Comparison of ENCODE assay signal across 8 cellular contexts in the genomic region with DNA sequence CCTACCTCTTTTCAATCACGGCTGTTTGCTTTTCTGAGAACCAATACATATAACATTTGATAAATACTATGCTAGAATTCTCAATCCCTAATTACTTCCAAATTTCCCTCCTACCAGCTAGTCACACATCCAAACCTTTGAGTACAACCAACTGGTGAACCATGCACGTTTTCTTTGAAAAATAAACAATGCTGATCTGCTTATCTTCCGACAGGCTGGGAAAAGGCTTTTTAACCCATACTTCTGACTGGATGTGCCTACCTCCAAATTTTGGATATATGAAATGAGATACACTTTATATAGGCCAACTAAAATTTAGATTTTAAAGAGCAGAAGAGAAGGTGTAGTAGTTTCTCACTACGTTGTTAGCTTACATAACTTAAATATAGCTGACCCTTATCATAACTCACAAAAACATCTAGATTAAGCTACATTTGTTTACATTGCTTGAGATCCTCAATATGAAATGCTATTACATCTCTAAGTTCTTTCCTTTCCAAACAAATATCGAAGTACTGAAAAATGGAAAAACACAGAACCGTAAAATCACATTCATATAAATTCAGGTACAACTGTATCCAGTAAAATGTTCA. TPM values are rescaled to one million over a fixed set of nuclear protein-coding genes. Genes with fewer than 3 reads are reported as not detected.
DNase-seq lines count a peak whose midpoint lies in the region; ATAC-seq and TF ChIP-seq lines count a peak whose summit lies in the region.

No MANE protein-coding gene starts in this region.

- WGBS in right cardiac atrium = 15% methylated on average over 6 of the region's 6 CpGs
- 51% methylated on average over 6 of the region's 6 CpGs for WGBS in prostate gland

- H3K36me3 ChIP-seq in mucosa of rectum (ENCODE audit: control insufficient read depth in 2 of 2, insufficient read depth in 2 of 2, low read length in 2 of 2) = peaks cover 6 to 8% of the 10 kb centered on the region in 2 donors
- H3K36me3 ChIP-seq in vagina = peaks cover 0 to 4% of the 10 kb centered on the region in 2 donors
- H3K36me3 ChIP-seq in prostate gland = no peaks in the 10 kb centered on the region

- POLR2A ChIA-PET in MCF 10A (lab: Yijun Ruan, JAX) = interaction anchor here (0.5 to 9.6 kb wide), 61 partner anchors 9 to 769 kb away, joined by 3 to 116 read pairs (median 4); a partner anchor contains a TSS

- CTCF ChIA-PET in MCF 10A (lab: Yijun Ruan, JAX) = interaction anchor here (0.6 to 2.5 kb wide), 29 partner anchors 12 to 740 kb away, joined by 3 to 10 read pairs (median 4); no protein-coding TSS in a partner anchor

- H3K27ac ChIP-seq in right cardiac atrium (ENCODE audit: low read length) = no peak overlapping the region
- peak overlapping the region in 1 of 2 donors; percentile 95 for H3K27ac ChIP-seq in mucosa of rectum (ENCODE audit: low read depth in 2 of 2, low read length in 2 of 2)
- peak overlapping the region; percentile 98 for H3K27ac ChIP-seq in vagina
- H3K27ac ChIP-seq in prostate gland = no peak overlapping the region

- H3K4me1 Mint-ChIP-seq in MCF 10A (ENCODE audit: insufficient read depth, unreplicated experiment) = peaks cover 36% of the 10 kb centered on the region

- BruUV-seq in MCF 10A (replicated peaks; lab: Mats Ljungman, UMichigan) = no TSS peak

- H3K27ac Mint-ChIP-seq in MCF 10A (ENCODE audit: low read depth, unreplicated experiment) = peak overlapping the region; percentile 99

- intact Hi-C loops in right cardiac atrium (cut with DNase I) (loop anchor here in 2 of 4 donors (5.0 to 10.0 kb wide), 5 partner anchors 207 to 474 kb away; no protein-coding TSS in a partner anchor), Right ventricle myocardium inferior (cut with DNase I) (loop anchor here (5.0 to 10.0 kb wide), 8 partner anchors 84 to 687 kb away; no protein-coding TSS in a partner anchor), MCF 10A (cut with micrococcal nuclease) (loop anchor here (2.0 to 5.0 kb wide), 4 partner anchors 91 to 741 kb away; no protein-coding TSS in a partner anchor), vagina (cut with DNase I) (loop anchor here (5.0 to 10.0 kb wide), 4 partner anchors 87 to 387 kb away; no protein-coding TSS in a partner anchor), prostate gland (cut with DNase I) (loop anchor here (5.0 to 10.0 kb wide), 4 partner anchors 177 to 479 kb away; no protein-coding TSS in a partner anchor)

- no peaks in the 10 kb centered on the region for H3K9me3 Mint-ChIP-seq in MCF 10A (ENCODE audit: unreplicated experiment)

- no peak for TF ChIP-seq POLR2A in vagina (IDR thresholded peaks at IDR 0.05)
- no peak for TF ChIP-seq POLR2A in prostate gland (IDR thresholded peaks at IDR 0.05)

- ATAC-seq in right cardiac atrium (no peak), Right ventricle myocardium inferior (no peak), HG03457 (IDR thresholded peaks at IDR 0.05; ENCODE audit: unreplicated experiment) (no peak)

- H3K27me3 ChIP-seq in right cardiac atrium (ENCODE audit: control insufficient read depth, insufficient read depth) (no peaks in the 10 kb centered on the region), mucosa of rectum (ENCODE audit: control insufficient read depth in 2 of 2, insufficient read depth in 2 of 2, low read length in 2 of 2) (peaks cover 0 to 4% of the 10 kb centered on the region in 2 donors), vagina (no peaks in the 10 kb centered on the region), prostate gland (replicated peaks; ENCODE audit: insufficient read depth) (no peaks in the 10 kb centered on the region)

- H3K4me3 Mint-ChIP-seq in MCF 10A (ENCODE audit: unreplicated experiment) = peak overlapping the region; percentile 98

- TF ChIP-seq CTCF in MCF 10A (IDR thresholded peaks at IDR 0.05; ENCODE audit: unreplicated experiment) = no peak
- no peak for TF ChIP-seq CTCF in vagina (IDR thresholded peaks at IDR 0.05)
- TF ChIP-seq CTCF in prostate gland (IDR thresholded peaks at IDR 0.05) = no peak

- H3K4me1 ChIP-seq in right cardiac atrium (ENCODE audit: control insufficient read depth, insufficient read depth, low read length) = peaks cover 3% of the 10 kb centered on the region
- H3K4me1 ChIP-seq in mucosa of rectum (ENCODE audit: control insufficient read depth in 2 of 2, insufficient read depth in 2 of 2, low read length in 2 of 2) = peaks cover 8 to 12% of the 10 kb centered on the region in 2 donors
- H3K4me1 ChIP-seq in vagina = peaks cover 58% of the 10 kb centered on the region
- H3K4me1 ChIP-seq in prostate gland (replicated peaks) = peaks cover 2% of the 10 kb centered on the region

- no peaks in the 10 kb centered on the region for H3K27me3 Mint-ChIP-seq in MCF 10A (ENCODE audit: insufficient read depth, unreplicated experiment)

- H3K9ac ChIP-seq in mucosa of rectum (ENCODE audit: low read depth in 1 of 2, low read length in 2 of 2) = peak overlapping the region; percentile 60 to 79

- H3K9me3 ChIP-seq in right cardiac atrium (ENCODE audit: control insufficient read depth, low read length) (no peaks in the 10 kb centered on the region), mucosa of rectum (ENCODE audit: control insufficient read depth in 2 of 2, low read length in 2 of 2) (no peaks in the 10 kb centered on the region), vagina (no peaks in the 10 kb centered on the region), prostate gland (no peaks in the 10 kb centered on the region)

- peak overlapping the region; percentile 78 for H3K4me3 ChIP-seq in right cardiac atrium (ENCODE audit: low read length)
- peak overlapping the region; percentile 83 to 89 for H3K4me3 ChIP-seq in mucosa of rectum (ENCODE audit: low read length in 2 of 2)
- H3K4me3 ChIP-seq in vagina = peak overlapping the region; percentile 76 to 77
- peak overlapping the region in 1 of 2 donors; percentile 83 for H3K4me3 ChIP-seq in prostate gland

- H3K36me3 Mint-ChIP-seq in MCF 10A (ENCODE audit: insufficient read depth, unreplicated experiment) = peaks cover 34% of the 10 kb centered on the region

- DNase-seq in right cardiac atrium (no peak), Right ventricle myocardium inferior (ENCODE audit: missing footprints) (no peak), MCF 10A (ENCODE audit: unreplicated experiment) (peak; percentile 50), vagina (ENCODE audit: extremely low spot score in 2 of 2) (no peak), SKM-1 (lab: John Stamatoyannopoulos, UW; ENCODE audit: unreplicated experiment) (no peak), prostate gland (ENCODE audit: low spot score) (no peak)

RNA-seq across cellular contexts. Expression of a gene that starts 2.1 kb away (rescaled TPM):
- 10 to 100 TPM; 47.2 to 66.5 (median 50.1) TPM for total RNA-seq in right cardiac atrium
- polyA plus RNA-seq in right cardiac atrium = 16.5 TPM
- total RNA-seq in Right ventricle myocardium inferior = 56.1 TPM
- total RNA-seq in MCF 10A (2022) = 92.9 and 113 TPM in 2 replicates
- total RNA-seq in vagina = 46.7 TPM
- total RNA-seq in prostate gland = 10 to 100 TPM; 42.4 to 55.5 TPM
